ENCODE assay signal across 8 cellular contexts in the genomic region with DNA sequence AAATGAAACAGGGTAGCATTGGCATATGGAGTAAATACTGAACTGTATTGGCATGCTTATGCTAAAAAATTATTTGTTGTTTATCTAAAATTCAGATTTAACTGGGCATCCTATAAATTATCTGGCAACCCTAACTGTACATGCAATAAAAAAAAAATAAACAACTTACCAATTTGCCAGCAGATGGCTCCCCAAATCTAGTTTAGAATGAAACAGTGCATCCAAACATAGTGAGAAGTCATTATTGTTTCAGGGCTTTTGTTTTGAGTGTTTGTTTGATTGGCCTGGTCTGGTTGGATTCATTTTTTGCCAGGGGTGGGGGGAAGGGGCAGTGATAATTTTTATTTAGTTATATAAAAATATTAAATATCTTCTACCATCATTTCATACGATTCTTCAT. TPM values are rescaled to one million over a fixed set of nuclear protein-coding genes. Genes with fewer than 3 reads are reported as not detected.
DNase-seq lines count a peak whose midpoint lies in the region; ATAC-seq and TF ChIP-seq lines count a peak whose summit lies in the region.

No MANE protein-coding gene starts in this region.

- CTCF ChIA-PET in HEK293T (lab: Yijun Ruan, JAX): interaction anchor here (1.0 kb wide), 1 partner anchor 119 kb away, joined by 3 read pairs; no protein-coding TSS in a partner anchor

- 93 to 98% (median 95%) methylated on average over 1 of the region's 1 CpG for WGBS in spleen, 5 donors

- POLR2A ChIA-PET in HEK293T (lab: Yijun Ruan, JAX): no interaction called here

- no peak overlapping the region for H3K27ac ChIP-seq in fibroblast of lung (ENCODE audit: insufficient read depth, low read length)
- H3K27ac ChIP-seq in spleen: no peak overlapping the region

- no peaks in the 10 kb centered on the region for H3K79me2 ChIP-seq in fibroblast of lung (ENCODE audit: control insufficient read depth, insufficient read depth, low read length)

- H3K9ac ChIP-seq in fibroblast of lung (ENCODE audit: insufficient read depth, low read length): no peak overlapping the region

- no peaks in the 10 kb centered on the region for H3K36me3 ChIP-seq in fibroblast of lung (ENCODE audit: control insufficient read depth, insufficient read depth, low read length)
- no peaks in the 10 kb centered on the region for H3K36me3 ChIP-seq in spleen

- no peaks in the 10 kb centered on the region for H4K20me1 ChIP-seq in fibroblast of lung (ENCODE audit: control insufficient read depth, extremely low read depth, insufficient read depth, low read length)

- peak; percentile 19 for DNase-seq in Caki2 (ENCODE audit: low read depth)
- DNase-seq in HEK293T (ENCODE audit: extremely low spot score): peak; percentile 9
- peak; percentile 52 for DNase-seq in NCI-H748 (lab: John Stamatoyannopoulos, UW; ENCODE audit: unreplicated experiment)
- DNase-seq in fibroblast of lung (ENCODE audit: low read depth in 2 of 2): peak; percentile 36 to 72
- no peak for DNase-seq in spleen

- H3K9me3 ChIP-seq in fibroblast of lung (ENCODE audit: control insufficient read depth, insufficient read depth, low read depth, low read length): no peaks in the 10 kb centered on the region
- no peaks in the 10 kb centered on the region for H3K9me3 ChIP-seq in spleen

- in situ Hi-C loops in Caki2 (cut with HindIII; ENCODE audit: low pct_unique_long_range_greater_than_20kb, low sequenced_read_pairs): no loop called here

- ATAC-seq in GM18867 (IDR thresholded peaks at IDR 0.05; ENCODE audit: unreplicated experiment) (no peak), HG02571 (IDR thresholded peaks at IDR 0.05; ENCODE audit: unreplicated experiment) (no peak), HG02642 (IDR thresholded peaks at IDR 0.05; ENCODE audit: poor library complexity, unreplicated experiment) (no peak)

- H3K4me1 ChIP-seq in fibroblast of lung (ENCODE audit: control insufficient read depth, extremely low read depth, insufficient read depth, low read length): no peaks in the 10 kb centered on the region
- H3K4me1 ChIP-seq in spleen: peaks cover 0 to 33% (median 8%) of the 10 kb centered on the region in 6 donors

- no peak overlapping the region for H2AFZ ChIP-seq in fibroblast of lung (ENCODE audit: low read length)

- intact Hi-C loops in spleen (cut with DNase I; ENCODE audit: low total_unique reads): loop anchor here (5.0 kb wide), 1 partner anchor 160 kb away; no protein-coding TSS in a partner anchor

- no peak overlapping the region for H3K4me2 ChIP-seq in fibroblast of lung (ENCODE audit: extremely low read depth, insufficient read depth, low read length)

- TF ChIP-seq CTCF in fibroblast of lung (conservative IDR thresholded peaks at IDR 0.05 in 1 of 2, IDR thresholded peaks at IDR 0.05 in 1 of 2; ENCODE audit: low read depth in 1 of 2, low read length in 2 of 2) (peak; percentile 15 to 47), spleen (IDR thresholded peaks at IDR 0.05 in 8 of 11, conservative IDR thresholded peaks at IDR 0.05 in 3 of 11) (peak in 6 of 11 experiments; percentile 6 to 40 (median 26))

- TF ChIP-seq POLR2A in spleen (IDR thresholded peaks at IDR 0.05): no peak

- H3K4me3 ChIP-seq in fibroblast of lung (replicated peaks in 1 of 4; ENCODE audit: control extremely low read depth in 1 of 4, insufficient read depth in 1 of 4, low read depth in 3 of 4, low read length in 4 of 4): no peak overlapping the region
- no peak overlapping the region for H3K4me3 ChIP-seq in spleen

- H3K27me3 ChIP-seq in fibroblast of lung (ENCODE audit: control insufficient read depth, insufficient read depth, low read length): no peaks in the 10 kb centered on the region
- no peaks in the 10 kb centered on the region for H3K27me3 ChIP-seq in spleen (replicated peaks in 1 of 7)

TF ChIP-seq in HEK293T, 16 proteins besides CTCF, POLR2A, EP300 and RAD21:
- TF ChIP-seq PKNOX1 (IDR thresholded peaks at IDR 0.05): 0 out of 2 replicates have a peak, but pooled peaks have one; percentile 15
- TF ChIP-seq FOXA1 (IDR thresholded peaks at IDR 0.05): no peak
TF ChIP-seq in HEK293T: peak in this region for 1.

RNA-seq across cellular contexts. Expression of gene NSUN7, which starts 12.8 kb away (rescaled TPM):
- not detected in 2 replicates for total RNA-seq in Caki2 (2014; rRNA removed; shearing (Covaris generic); ENCODE audit: low replicate concordance)
- total RNA-seq in fibroblast of lung (0.33 and 0.51 TPM in 2 replicates), spleen (1 to 10 TPM; 1.1 to 8.1 (median 4.7) TPM)
- polyA plus RNA-seq in fibroblast of lung (not detected in 2 replicates), spleen (under 1 TPM; 0.38 to 0.87 (median 0.70) TPM)
- 0.03 TPM in 1 of 2 replicates, not detected in the other for polyA plus RNA-seq in fibroblast of lung (2012)
- polyA minus RNA-seq in fibroblast of lung (ENCODE audit: low replicate concordance): not detected in 2 replicates
